8 cellular contexts compared by ENCODE assay signal in the genomic region with DNA sequence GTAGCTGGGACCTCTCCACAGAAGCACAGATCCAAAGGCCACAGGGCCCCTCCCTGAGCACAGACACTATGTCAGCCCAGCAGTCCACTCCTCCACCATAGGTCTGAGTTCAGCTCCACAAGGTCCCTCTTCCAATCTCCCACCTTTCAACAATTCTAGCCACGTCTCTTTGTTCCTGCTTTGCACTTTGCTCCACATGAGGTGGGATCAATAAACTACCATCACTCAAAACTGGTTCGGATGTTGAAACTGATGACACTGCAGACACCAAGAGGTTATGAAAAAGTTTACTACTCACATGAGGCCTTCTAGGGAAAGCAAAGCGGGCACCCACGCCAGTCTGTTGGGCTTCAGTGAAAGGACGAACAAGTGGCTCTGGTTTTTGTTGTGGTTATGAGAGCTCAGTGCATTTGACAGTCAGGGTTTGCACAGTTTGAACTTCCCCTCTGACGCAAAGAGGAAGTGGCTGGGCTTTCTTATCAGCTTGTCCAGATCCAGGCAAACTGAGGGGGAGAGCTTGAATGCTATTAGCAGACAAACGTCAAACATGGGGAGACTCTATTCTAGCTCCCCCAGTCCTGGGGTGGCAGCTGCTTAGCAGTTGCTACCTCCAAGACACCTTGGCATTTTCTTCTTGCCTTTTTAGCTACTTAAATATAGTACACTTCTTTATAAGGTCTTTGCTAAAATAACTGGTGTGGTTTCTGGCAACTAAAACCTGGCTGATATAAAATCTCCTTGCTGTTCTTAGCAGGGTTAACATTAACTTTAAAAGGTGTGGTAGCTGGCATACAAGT. TPM values are rescaled to one million over a fixed set of nuclear protein-coding genes. Genes with fewer than 3 reads are reported as not detected.
DNase-seq lines count a peak whose midpoint lies in the region; ATAC-seq and TF ChIP-seq lines count a peak whose summit lies in the region.

No MANE protein-coding gene starts in this region.

- H3K4me2 ChIP-seq in KMS-11, result peak overlapping the region; percentile 13; the same call in 1 of the 2 replicates

- TF ChIP-seq CTCF in KMS-11 (conservative IDR thresholded peaks at IDR 0.05; ENCODE audit: low read depth, low read length) (no peak), fibroblast of pulmonary artery (IDR thresholded peaks at IDR 0.05; ENCODE audit: low read length, missing control alignments) (no peak), psoas muscle (IDR thresholded peaks at IDR 0.05) (no peak), upper lobe of left lung (IDR thresholded peaks at IDR 0.05) (no peak)

- no peak overlapping the region for H3K4me3 ChIP-seq in KMS-11 (IDR thresholded peaks at IDR 0.05; ENCODE audit: insufficient read depth, low read depth, low read length)
- H3K4me3 ChIP-seq in fibroblast of pulmonary artery (replicated peaks; ENCODE audit: low read depth, low read length), result peak overlapping the region; percentile 41
- peak overlapping the region; percentile 41 for H3K4me3 ChIP-seq in psoas muscle
- H3K4me3 ChIP-seq in upper lobe of left lung, result peak overlapping the region in 3 of 4 donors; percentile 12 to 37 (median 30)

- H3K9ac ChIP-seq in KMS-11, result no peak overlapping the region

- H3K27me3 ChIP-seq in KMS-11 (ENCODE audit: insufficient read depth, low read depth) (no peaks in the 10 kb centered on the region), psoas muscle (ENCODE audit: insufficient read depth in 3 of 3, low read length in 2 of 3) (no peaks in the 10 kb centered on the region), upper lobe of left lung (no peaks in the 10 kb centered on the region)

- ATAC-seq in GM21360 (IDR thresholded peaks at IDR 0.05; ENCODE audit: unreplicated experiment), result peak; percentile 88
- ATAC-seq in psoas muscle, result peak; percentile 34 to 88 (median 68)
- peak; percentile 91 to 94 for ATAC-seq in upper lobe of left lung (ENCODE audit: low FRiP score in 2 of 2)

- peak in 3 of 4 donors; percentile 13 to 79 (median 64) for TF ChIP-seq POLR2A in upper lobe of left lung (IDR thresholded peaks at IDR 0.05)

- H3K4me1 ChIP-seq in KMS-11 (ENCODE audit: low read depth, poor library complexity, severe bottlenecking), result peaks cover 41% of the 10 kb centered on the region
- H3K4me1 ChIP-seq in psoas muscle, result peaks cover 4% of the 10 kb centered on the region
- peaks cover 22 to 24% (median 23%) of the 10 kb centered on the region in 4 donors for H3K4me1 ChIP-seq in upper lobe of left lung

- WGBS in psoas muscle, 3 donors, result 57 to 62% (median 60%) methylated on average over 7 of the region's 7 CpGs
- WGBS in upper lobe of left lung, 2 donors, result 3 to 7% methylated on average over 6 to 7 of the region's 7 CpGs

- intact Hi-C loops in psoas muscle (cut with DNase I), result no loop called here

- peak; percentile 80 for DNase-seq in Ammon's horn (ENCODE audit: low spot score)
- peak; percentile 25 for DNase-seq in activated CD8-positive, alpha-beta memory T cell treated with anti-CD3 and anti-CD28 coated beads, Interleukin-2, amount 50 U/mL, for 1 hour (ENCODE audit: extremely low read depth)
- peak; percentile 99 for DNase-seq in fibroblast of pulmonary artery (ENCODE audit: low read depth)
- DNase-seq in psoas muscle, result peak; percentile 43 to 70
- peak in 1 of 2 donors; percentile 93 for DNase-seq in upper lobe of left lung
- DNase-seq in NCI-H524 treated with DMSO at 0.1 percent for 48 hours (lab: John Stamatoyannopoulos, UW), result no peak

- no peaks in the 10 kb centered on the region for H3K9me3 ChIP-seq in psoas muscle
- no peaks in the 10 kb centered on the region for H3K9me3 ChIP-seq in upper lobe of left lung

- no peaks in the 10 kb centered on the region for H4K20me1 ChIP-seq in KMS-11 (ENCODE audit: insufficient read depth)

- H3K36me3 ChIP-seq in KMS-11 (ENCODE audit: insufficient read depth) (no peaks in the 10 kb centered on the region), psoas muscle (ENCODE audit: insufficient read depth in 1 of 2, low read depth in 1 of 2) (peaks cover 0 to 17% of the 10 kb centered on the region in 2 donors), upper lobe of left lung (peaks cover 0 to 10% (median 2%) of the 10 kb centered on the region in 4 donors)

- H2AFZ ChIP-seq in KMS-11 (ENCODE audit: low read depth), result no peak overlapping the region

- no peaks in the 10 kb centered on the region for H3K79me2 ChIP-seq in KMS-11 (ENCODE audit: insufficient read depth, low read depth)

- no peak overlapping the region; the same call in 1 of the 2 replicates for H3K27ac ChIP-seq in KMS-11
- H3K27ac ChIP-seq in psoas muscle, result peak overlapping the region; percentile 74
- H3K27ac ChIP-seq in upper lobe of left lung, result peak overlapping the region; percentile 88 to 97 (median 92)

- TF ChIP-seq EP300 in upper lobe of left lung (IDR thresholded peaks at IDR 0.05), result peak in 2 of 4 donors; percentile 87 to 91

RNA-seq across cellular contexts. Expression of a gene that starts 37.8 kb away (rescaled TPM):
- total RNA-seq in psoas muscle, result 10 to 100 TPM in 1 of 4 donors, 1 to 10 TPM in 3; 7.3 to 16.8 (median 9.7) TPM
- polyA plus RNA-seq in psoas muscle, result 1 to 10 TPM; 1.6 to 8.0 (median 2.5) TPM
- total RNA-seq in upper lobe of left lung, result 10 to 100 TPM in 4 of 6 donors, 1 to 10 TPM in 2; 6.7 to 20.0 (median 12.9) TPM
